In the genomic region with DNA sequence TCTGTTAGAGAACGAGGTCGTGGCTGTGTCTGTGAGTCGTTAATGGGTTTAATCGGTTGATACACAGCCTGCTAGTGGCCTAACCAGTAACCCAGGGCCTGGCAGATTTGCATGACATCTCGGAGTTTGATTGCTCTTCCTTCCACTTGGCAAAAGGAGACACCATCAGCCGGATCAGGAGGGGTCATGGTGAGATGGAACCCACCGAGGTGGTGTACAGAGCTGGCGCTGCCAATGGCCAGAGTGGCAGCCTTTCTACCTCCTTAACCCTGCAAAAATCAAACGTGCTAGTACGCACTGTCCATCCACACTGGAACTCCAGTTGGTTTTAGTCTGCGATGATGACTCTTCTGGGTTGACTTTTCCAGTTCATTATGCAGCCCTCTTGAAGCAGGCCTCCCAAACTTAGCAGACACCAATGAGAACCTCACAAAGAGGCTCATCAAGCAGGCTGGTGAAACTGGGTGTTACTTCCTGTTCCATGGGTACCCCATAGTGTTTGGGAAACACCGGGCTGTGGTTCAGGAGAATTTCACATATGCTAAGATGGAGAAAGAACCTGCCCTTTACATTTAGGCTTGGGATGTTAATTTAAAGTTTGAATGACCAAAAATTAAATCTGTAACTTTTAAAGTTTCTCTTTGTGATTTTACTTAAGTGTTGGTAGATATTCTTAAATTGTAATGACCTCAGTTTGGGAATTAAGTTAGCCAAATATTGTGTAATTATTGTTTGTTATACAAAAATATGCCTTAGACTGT, we compare ENCODE assay signal across 11 cellular contexts. TPM values are rescaled to one million over a fixed set of nuclear protein-coding genes. Genes with fewer than 3 reads are reported as not detected.
DNase-seq lines count a peak whose midpoint lies in the region; ATAC-seq and TF ChIP-seq lines count a peak whose summit lies in the region.
"Had no signal": no experiment of that assay in that cellular context is flagged by ENCODE, and none has a peak within 500 bp of the region (broad histone marks: within the 10 kb centered on the region; RNA-seq: fewer than 3 reads in every experiment).

No MANE protein-coding gene starts in this region.

- WGBS in neuronal stem cell (ENCODE audit: extremely low coverage in 2 of 2, insufficient read length in 2 of 2, insufficient replicate concordance in 1 of 2), 2 donors = no CpG with 5 or more reads among the region's 12 CpGs

- H3K27me3 ChIP-seq in GM23338 (ENCODE audit: insufficient read depth) (peaks cover 58% of the 10 kb centered on the region), endocrine pancreas (ENCODE audit: control insufficient read depth, insufficient read depth, low read length) (peaks cover 2% of the 10 kb centered on the region), neuronal stem cell (ENCODE audit: control insufficient read depth in 3 of 3, insufficient read depth in 3 of 3, low read depth in 1 of 3, low read length in 3 of 3) (no peaks in the 10 kb centered on the region)

- H3K18ac ChIP-seq in neuronal stem cell (ENCODE audit: low read length) = no peak overlapping the region

- H3K79me1 ChIP-seq in neuronal stem cell (ENCODE audit: low read depth, low read length) = peaks cover 16% of the 10 kb centered on the region

- H3K27ac ChIP-seq in GM23338 (ENCODE audit: low read depth) (no peak overlapping the region), neuronal stem cell (replicated peaks; ENCODE audit: low read length) (no peak overlapping the region)

- H4K8ac ChIP-seq in neuronal stem cell (ENCODE audit: low read depth, low read length) = no peak overlapping the region

- no peak overlapping the region for H2BK5ac ChIP-seq in neuronal stem cell (ENCODE audit: low read length)

- no peak overlapping the region for H3K9ac ChIP-seq in endocrine pancreas (ENCODE audit: control insufficient read depth, insufficient read depth, low read length)
- no peak overlapping the region for H3K9ac ChIP-seq in neuronal stem cell (ENCODE audit: low read depth, low read length, poor library complexity)

- peak overlapping the region; percentile 66 for H3K4me3 Mint-ChIP-seq in GM23338

- H2AFZ ChIP-seq in GM23338 = no peak overlapping the region
- no peak overlapping the region for H2AFZ ChIP-seq in neuronal stem cell (ENCODE audit: low read length)

- H3K4me1 Mint-ChIP-seq in GM23338 = peaks cover 54% of the 10 kb centered on the region

- peak overlapping the region; percentile 92 for H3K4me2 ChIP-seq in GM23338
- H3K4me2 ChIP-seq in neuronal stem cell (ENCODE audit: insufficient read depth, low read length, poor library complexity, severe bottlenecking) = peak overlapping the region; percentile 74

- H3K9me3 ChIP-seq in endocrine pancreas (ENCODE audit: control insufficient read depth, low read length) (no peaks in the 10 kb centered on the region), neuronal stem cell (replicated peaks in 1 of 2; ENCODE audit: control insufficient read depth in 2 of 2, insufficient read depth in 1 of 2, low read depth in 1 of 2, low read length in 2 of 2) (peaks cover 0 to 14% of the 10 kb centered on the region in 2 donors)

- H2BK12ac ChIP-seq in neuronal stem cell (ENCODE audit: low read length) = no peak overlapping the region

- H2AK5ac ChIP-seq in neuronal stem cell (ENCODE audit: low read depth, low read length) = no peak overlapping the region

- H3K27me3 Mint-ChIP-seq in GM23338 (ENCODE audit: insufficient read depth, low read depth, poor library complexity) = peaks cover 42% of the 10 kb centered on the region

- no peak overlapping the region for H3K27ac Mint-ChIP-seq in GM23338

- H3K36me3 ChIP-seq in GM23338 (ENCODE audit: insufficient read depth) (no peaks in the 10 kb centered on the region), endocrine pancreas (ENCODE audit: control insufficient read depth, insufficient read depth, low read length) (no peaks in the 10 kb centered on the region), neuronal stem cell (replicated peaks in 1 of 2; ENCODE audit: control insufficient read depth in 2 of 2, insufficient read depth in 2 of 2, low read length in 2 of 2) (peaks cover 0 to 60% of the 10 kb centered on the region in 2 donors)

- H3K14ac ChIP-seq in neuronal stem cell (ENCODE audit: low read length) = no peak overlapping the region

- H3K23ac ChIP-seq in neuronal stem cell (ENCODE audit: low read depth, low read length, poor library complexity) = no peak overlapping the region

- H2BK120ac ChIP-seq in neuronal stem cell (ENCODE audit: low read depth, low read length) = no peak overlapping the region

- peak; percentile 63 for DNase-seq in GM23338 (ENCODE audit: low spot score)
- peak; percentile 75 for DNase-seq in NCI-H82 treated with DMSO at 0.1 percent for 48 hours (lab: John Stamatoyannopoulos, UW; ENCODE audit: unreplicated experiment)
- no peak for DNase-seq in neuronal stem cell (ENCODE audit: low spot score)
- DNase-seq in NCI-H1436 (lab: John Stamatoyannopoulos, UW) = no peak
- no peak for DNase-seq in stimulated activated CD4-positive, alpha-beta T cell treated with anti-CD3 and anti-CD28 coated beads, Interleukin-12 subunit alpha, Interleukin-12 subunit beta, amount 100 ng/mL, for 4 hours
- DNase-seq in SHP77 treated with DMSO at 0.1 percent for 48 hours (lab: John Stamatoyannopoulos, UW) = no peak
- DNase-seq: central memory CD4-positive, alpha-beta T cell; NCI-H1436 treated with DMSO at 0.1 percent for 48 hours; posterior cingulate gyrus had no signal

- peaks cover 4% of the 10 kb centered on the region; the same call in 1 of the 3 replicates for H3K9me3 Mint-ChIP-seq in GM23338

- no peak for ATAC-seq in GM23338
- ATAC-seq: activated CD4-positive, CD25-positive, alpha-beta regulatory T cell treated with anti-CD3 and anti-CD28 coated beads, Interleukin-2, amount 50 U/mL, for 24 hours had no signal

- no peak overlapping the region for H3K4ac ChIP-seq in neuronal stem cell (ENCODE audit: low read length)

- TF ChIP-seq CTCF in GM23338 (conservative IDR thresholded peaks at IDR 0.05; ENCODE audit: low read depth in 2 of 2) = no peak

- H4K20me1 ChIP-seq in GM23338 (replicated peaks; ENCODE audit: insufficient read depth) = peaks cover 16% of the 10 kb centered on the region; the same call in 1 of the 2 replicates

- peaks cover 59% of the 10 kb centered on the region for H3K4me1 ChIP-seq in GM23338 (ENCODE audit: insufficient read depth)
- H3K4me1 ChIP-seq in endocrine pancreas (ENCODE audit: control insufficient read depth, insufficient read depth, low read length) = peaks cover 4% of the 10 kb centered on the region
- peaks cover 11 to 27% of the 10 kb centered on the region in 2 donors for H3K4me1 ChIP-seq in neuronal stem cell (ENCODE audit: control insufficient read depth in 2 of 2, insufficient read depth in 1 of 2, low read depth in 1 of 2, low read length in 2 of 2)

- peaks cover 66% of the 10 kb centered on the region for H3K79me2 ChIP-seq in GM23338 (replicated peaks; ENCODE audit: insufficient read depth)

- H2BK15ac ChIP-seq in neuronal stem cell (ENCODE audit: low read length) = no peak overlapping the region

- H3K36me3 Mint-ChIP-seq in GM23338 (ENCODE audit: low read depth) = no peaks in the 10 kb centered on the region

- no peaks in the 10 kb centered on the region for H3K9me2 ChIP-seq in GM23338 (ENCODE audit: insufficient read depth)

- H4K91ac ChIP-seq in neuronal stem cell (ENCODE audit: low read depth, low read length, poor library complexity) = no peak overlapping the region

- H3K4me3 ChIP-seq in GM23338 (peak overlapping the region; percentile 81), endocrine pancreas (ENCODE audit: control insufficient read depth, insufficient read depth, low read length) (peak overlapping the region; percentile 41), neuronal stem cell (ENCODE audit: low read length in 2 of 2) (peak overlapping the region; percentile 7 to 98)

- H3F3A ChIP-seq in GM23338 (replicated peaks; ENCODE audit: low read depth) = peaks cover 5% of the 10 kb centered on the region

TF ChIP-seq in GM23338, 12 proteins besides CTCF, POLR2A, EP300 and RAD21:
- TF ChIP-seq EZH2phosphoT487 (IDR thresholded peaks at IDR 0.05; ENCODE audit: unreplicated experiment) = no peak
- TF ChIP-seq CREB1 (CRISPR knock-in tag; IDR thresholded peaks at IDR 0.05; ENCODE audit: low read depth) = no peak
- TF ChIP-seq, protein P1, sequence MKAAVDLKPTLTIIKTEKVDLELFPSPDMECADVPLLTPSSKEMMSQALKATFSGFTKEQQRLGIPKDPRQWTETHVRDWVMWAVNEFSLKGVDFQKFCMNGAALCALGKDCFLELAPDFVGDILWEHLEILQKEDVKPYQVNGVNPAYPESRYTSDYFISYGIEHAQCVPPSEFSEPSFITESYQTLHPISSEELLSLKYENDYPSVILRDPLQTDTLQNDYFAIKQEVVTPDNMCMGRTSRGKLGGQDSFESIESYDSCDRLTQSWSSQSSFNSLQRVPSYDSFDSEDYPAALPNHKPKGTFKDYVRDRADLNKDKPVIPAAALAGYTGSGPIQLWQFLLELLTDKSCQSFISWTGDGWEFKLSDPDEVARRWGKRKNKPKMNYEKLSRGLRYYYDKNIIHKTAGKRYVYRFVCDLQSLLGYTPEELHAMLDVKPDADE (IDR thresholded peaks at IDR 0.05) = no peak

RNA-seq across cellular contexts. Expression of a gene that starts 4.2 kb away (rescaled TPM):
- total RNA-seq in GM23338 (2014; rRNA removed; shearing (Covaris generic)) = 17.7 and 20.6 TPM in 2 replicates
- 6.0 and 8.1 TPM in 2 replicates for polyA plus RNA-seq in GM23338 (2016; fragmentation: Nextera tagmentation; extraction: Ambion mirVana)
- polyA plus RNA-seq in neuronal stem cell (2013, experiment 1 of 2) = 17.6 TPM
- 18.0 TPM for polyA plus RNA-seq in neuronal stem cell (2013, experiment 2 of 2)

Comparison
In these comparisons a context has a peak if more than half of its experiments do, and no peak if none do; other contexts are left out.
1. DNase-seq: peak in GM23338 (single experiment) and NCI-H82 treated with DMSO at 0.1 percent for 48 hours (single experiment); none in neuronal stem cell (single experiment), NCI-H1436 (single experiment), stimulated activated CD4-positive, alpha-beta T cell treated with anti-CD3 and anti-CD28 coated beads, Interleukin-12 subunit alpha, Interleukin-12 subunit beta, amount 100 ng/mL, for 4 hours (single experiment) and SHP77 treated with DMSO at 0.1 percent for 48 hours (single experiment).
2. Peak in every context shown above with its lines, with median percentiles within 50 percentile points of each other: H3K4me3 ChIP-seq.